8 cellular contexts compared by ENCODE assay signal in the genomic region with DNA sequence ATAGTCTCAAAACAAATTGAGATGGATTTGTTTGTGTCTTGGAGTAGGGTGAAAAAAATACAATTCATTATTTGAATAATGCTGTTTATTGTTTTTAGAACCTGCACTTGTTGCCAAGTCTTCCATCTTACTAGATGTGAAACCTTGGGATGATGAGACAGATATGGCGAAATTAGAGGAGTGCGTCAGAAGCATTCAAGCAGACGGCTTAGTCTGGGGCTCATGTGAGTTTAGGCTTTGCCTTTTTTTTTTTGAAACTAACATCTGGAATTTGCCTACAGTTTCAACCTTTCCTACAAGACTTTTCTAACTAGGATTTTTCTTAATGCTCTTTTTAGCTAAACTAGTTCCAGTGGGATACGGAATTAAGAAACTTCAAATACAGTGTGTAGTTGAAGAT. TPM values are rescaled to one million over a fixed set of nuclear protein-coding genes. Genes with fewer than 3 reads are reported as not detected.
DNase-seq lines count a peak whose midpoint lies in the region; ATAC-seq and TF ChIP-seq lines count a peak whose summit lies in the region.
"Not testable (repeated sequence)": the region's sequence is repeated elsewhere in the genome, so short reads cannot be mapped to it uniquely, and the experiment has no call there.

No MANE protein-coding gene starts in this region.

- peak overlapping the region; percentile 38 for H3K4me3 Mint-ChIP-seq in CD4-positive, alpha-beta T cell
- peak overlapping the region; percentile 96 for H3K4me3 Mint-ChIP-seq in activated CD4-positive, alpha-beta memory T cell treated with anti-CD3 and anti-CD28 coated beads for 36 hours
- H3K4me3 Mint-ChIP-seq in activated naive CD4-positive, alpha-beta T cell treated with anti-CD3 and anti-CD28 coated beads, Interleukin-2, amount 50 U/mL, for 24 hours: peak overlapping the region; percentile 99

- H3K27ac Mint-ChIP-seq in CD4-positive, alpha-beta T cell: peak overlapping the region; percentile 31
- H3K27ac Mint-ChIP-seq in activated CD4-positive, alpha-beta memory T cell treated with anti-CD3 and anti-CD28 coated beads for 36 hours: peak overlapping the region; percentile 69
- H3K27ac Mint-ChIP-seq in activated naive CD4-positive, alpha-beta T cell treated with anti-CD3 and anti-CD28 coated beads, Interleukin-2, amount 50 U/mL, for 24 hours: peak overlapping the region; percentile 48

- H3K36me3 ChIP-seq in HUES64 (ENCODE audit: insufficient read depth, low read length): peaks cover 53% of the 10 kb centered on the region
- H3K36me3 ChIP-seq in RWPE2 (ENCODE audit: low read depth): peaks cover 52% of the 10 kb centered on the region
- not testable (repeated sequence) for H3K36me3 ChIP-seq in hepatocyte (replicated peaks; ENCODE audit: insufficient read depth, low read depth)
- H3K36me3 ChIP-seq in skeletal muscle satellite cell (ENCODE audit: insufficient read depth, low read length): peaks cover 35% of the 10 kb centered on the region

- H3K79me2 ChIP-seq in hepatocyte: peaks cover 42% of the 10 kb centered on the region

- H3K27me3 ChIP-seq in CD4-positive, alpha-beta T cell (ENCODE audit: control insufficient read depth, insufficient read depth, low read length); HUES64 (ENCODE audit: insufficient read depth, low read length); RWPE2 (ENCODE audit: insufficient read depth, poor library complexity, severe bottlenecking); hepatocyte; skeletal muscle satellite cell (ENCODE audit: control insufficient read depth, insufficient read depth, low read length): not testable (repeated sequence)

- H3K36me3 Mint-ChIP-seq in CD4-positive, alpha-beta T cell (ENCODE audit: low read depth): peaks cover 72% of the 10 kb centered on the region
- H3K36me3 Mint-ChIP-seq in activated CD4-positive, alpha-beta memory T cell treated with anti-CD3 and anti-CD28 coated beads for 36 hours: peaks cover 54% of the 10 kb centered on the region
- peaks cover 43% of the 10 kb centered on the region for H3K36me3 Mint-ChIP-seq in activated naive CD4-positive, alpha-beta T cell treated with anti-CD3 and anti-CD28 coated beads, Interleukin-2, amount 50 U/mL, for 24 hours

- POLR2A ChIA-PET in CD4-positive, alpha-beta T cell (lab: Charles Lee): interaction anchor here (1.2 kb wide), 1 partner anchor 76 kb away, joined by 5 read pairs; the partner anchor contains the start of gene INO80D
- POLR2A ChIA-PET in activated CD4-positive, alpha-beta memory T cell treated with anti-CD3 and anti-CD28 coated beads for 36 hours (lab: Charles Lee): not testable (repeated sequence)

- H3K9ac ChIP-seq in HUES64 (ENCODE audit: low read depth, low read length); skeletal muscle satellite cell (ENCODE audit: low read depth, low read length): not testable (repeated sequence)

- TF ChIP-seq CTCF in CD4-positive, alpha-beta T cell (IDR thresholded peaks at IDR 0.05); RWPE2 (IDR thresholded peaks at IDR 0.05; ENCODE audit: poor library complexity, severe bottlenecking); cardiac fibroblast (IDR thresholded peaks at IDR 0.05; ENCODE audit: low read depth, low read length); hepatocyte (IDR thresholded peaks at IDR 0.05; ENCODE audit: poor library complexity): not testable (repeated sequence)

- H3K9me3 ChIP-seq in CD4-positive, alpha-beta T cell (ENCODE audit: control insufficient read depth, low read length); HUES64 (ENCODE audit: insufficient read depth, low read depth, low read length); RWPE2 (ENCODE audit: severe bottlenecking); hepatocyte (ENCODE audit: low read depth); skeletal muscle satellite cell (replicated peaks; ENCODE audit: low read length): not testable (repeated sequence)

- H3K27me3 Mint-ChIP-seq in CD4-positive, alpha-beta T cell; activated CD4-positive, alpha-beta memory T cell treated with anti-CD3 and anti-CD28 coated beads for 36 hours; activated naive CD4-positive, alpha-beta T cell treated with anti-CD3 and anti-CD28 coated beads, Interleukin-2, amount 50 U/mL, for 24 hours: not testable (repeated sequence)

- H2AFZ ChIP-seq in hepatocyte: not testable (repeated sequence)

- CTCF ChIA-PET in CD4-positive, alpha-beta T cell (lab: Charles Lee): interaction anchor here (1.3 to 1.8 kb wide), 2 partner anchors 17 to 1463 kb away, joined by 3 to 4 read pairs; partner anchors contain the start of gene METTL21A
- CTCF ChIA-PET in activated CD4-positive, alpha-beta memory T cell treated with anti-CD3 and anti-CD28 coated beads for 36 hours (lab: Charles Lee): not testable (repeated sequence)

- 96% methylated on average over 3 of the region's 4 CpGs for WGBS in HUES64
- 90% methylated on average over 4 of the region's 4 CpGs for WGBS in hepatocyte (ENCODE audit: low lambda C conversion rate, missing lambda C conversion rate)

- not testable (repeated sequence) for H3K9me2 ChIP-seq in hepatocyte (replicated peaks; ENCODE audit: insufficient read depth)

- peak overlapping the region; percentile 77; the same call in 1 of the 2 replicates for H3K4me3 ChIP-seq in HUES64 (ENCODE audit: low read length)
- H3K4me3 ChIP-seq in RWPE2 (ENCODE audit: severe bottlenecking); cardiac fibroblast (replicated peaks in 1 of 2; ENCODE audit: low read depth in 2 of 2, low read length in 2 of 2); hepatocyte; skeletal muscle satellite cell (ENCODE audit: low read length): not testable (repeated sequence)

- not testable (repeated sequence) for H3K27ac ChIP-seq in CD4-positive, alpha-beta T cell (ENCODE audit: low read depth, low read length); HUES64 (ENCODE audit: low read depth, low read length); hepatocyte
- H3K27ac ChIP-seq in RWPE2 (ENCODE audit: poor library complexity, severe bottlenecking): peak overlapping the region; percentile 77

- not testable (repeated sequence) for DNase-seq in CD4-positive, alpha-beta T cell; RWPE2 (ENCODE audit: low spot score); activated CD4-positive, alpha-beta memory T cell treated with anti-CD3 and anti-CD28 coated beads for 36 hours; hepatocyte (ENCODE audit: low spot score)
- DNase-seq in cardiac fibroblast (ENCODE audit: low read depth in 2 of 2): peak; percentile 8 to 39

- peak overlapping the region; percentile 24 for H3K4me2 ChIP-seq in hepatocyte
- peak overlapping the region; percentile 4 for H3K4me2 ChIP-seq in skeletal muscle satellite cell (ENCODE audit: low read length)

- H3K4me1 Mint-ChIP-seq in CD4-positive, alpha-beta T cell (ENCODE audit: low read depth): peaks cover 62% of the 10 kb centered on the region
- H3K4me1 Mint-ChIP-seq in activated CD4-positive, alpha-beta memory T cell treated with anti-CD3 and anti-CD28 coated beads for 36 hours (ENCODE audit: low read depth): peaks cover 44% of the 10 kb centered on the region
- peaks cover 41% of the 10 kb centered on the region for H3K4me1 Mint-ChIP-seq in activated naive CD4-positive, alpha-beta T cell treated with anti-CD3 and anti-CD28 coated beads, Interleukin-2, amount 50 U/mL, for 24 hours

- H3K9me3 Mint-ChIP-seq in CD4-positive, alpha-beta T cell; activated CD4-positive, alpha-beta memory T cell treated with anti-CD3 and anti-CD28 coated beads for 36 hours; activated naive CD4-positive, alpha-beta T cell treated with anti-CD3 and anti-CD28 coated beads, Interleukin-2, amount 50 U/mL, for 24 hours: not testable (repeated sequence)

- H3K4me1 ChIP-seq in HUES64 (ENCODE audit: insufficient read depth, low read length): peaks cover 11% of the 10 kb centered on the region; the same call in 1 of the 2 replicates
- peaks cover 10% of the 10 kb centered on the region for H3K4me1 ChIP-seq in RWPE2 (ENCODE audit: insufficient read depth, poor library complexity, severe bottlenecking)
- H3K4me1 ChIP-seq in hepatocyte (ENCODE audit: insufficient read depth): not testable (repeated sequence)
- peaks cover 26% of the 10 kb centered on the region for H3K4me1 ChIP-seq in skeletal muscle satellite cell (ENCODE audit: control insufficient read depth, insufficient read depth, low read length)

- H4K20me1 ChIP-seq in hepatocyte (ENCODE audit: insufficient read depth, poor library complexity, severe bottlenecking): not testable (repeated sequence)

- intact Hi-C loops in CD4-positive, alpha-beta T cell (cut with DNase I, micrococcal nuclease): loop anchor here (5.0 to 10.0 kb wide), 6 partner anchors 115 to 1552 kb away; partner anchors contain the start of genes CCNYL1 (in 1 of the 2), CREB1 (in 1 of the 2), FASTKD2 (in 1 of the 2) and MDH1B (in 1 of the 2)
- intact Hi-C loops in activated CD4-positive, alpha-beta memory T cell treated with anti-CD3 and anti-CD28 coated beads for 36 hours (cut with micrococcal nuclease): loop anchor here (5.0 to 10.0 kb wide), 2 partner anchors 280 to 392 kb away; partner anchors contain the start of gene ADAM23

- not testable (repeated sequence) for ATAC-seq in CD4-positive, alpha-beta T cell (ENCODE audit: poor library complexity); RWPE2 (ENCODE audit: low read depth)

RNA-seq across cellular contexts. Expression of gene EEF1B2, which starts 2.7 kb away (rescaled TPM):
- total RNA-seq in CD4-positive, alpha-beta T cell: 1,000 to 10,000 TPM; 1,109 to 1,132 TPM
- 855 TPM for polyA plus RNA-seq in HUES64 (2013, experiment 1 of 2)
- polyA plus RNA-seq in HUES64 (2013, experiment 2 of 2): 838 TPM
- 1,000 to 10,000 TPM; 1,180 to 1,194 TPM for total RNA-seq in activated CD4-positive, alpha-beta memory T cell treated with anti-CD3 and anti-CD28 coated beads for 36 hours
- total RNA-seq in hepatocyte: 455 and 503 TPM in 2 replicates
- 284 and 305 TPM in 2 replicates for polyA plus RNA-seq in hepatocyte
- total RNA-seq in skeletal muscle satellite cell (2012; rRNA removed): 658 and 833 TPM in 2 replicates

RNA-seq across cellular contexts. Expression of gene NDUFS1, which starts 3.1 kb away (rescaled TPM):
- total RNA-seq in CD4-positive, alpha-beta T cell: 10 to 100 TPM; 33.4 to 34.3 TPM
- polyA plus RNA-seq in HUES64 (2013, experiment 1 of 2): 59.8 TPM
- polyA plus RNA-seq in HUES64 (2013, experiment 2 of 2): 59.5 TPM
- 10 to 100 TPM; 79.2 to 80.8 TPM for total RNA-seq in activated CD4-positive, alpha-beta memory T cell treated with anti-CD3 and anti-CD28 coated beads for 36 hours
- 92.7 and 121 TPM in 2 replicates for total RNA-seq in hepatocyte
- 43.1 and 46.5 TPM in 2 replicates for polyA plus RNA-seq in hepatocyte
- total RNA-seq in skeletal muscle satellite cell (2012; rRNA removed): 91.3 and 121 TPM in 2 replicates

Comparison
In these comparisons a context has a peak if more than half of its experiments do, and no peak if none do; other contexts are left out.
1. H3K4me3 Mint-ChIP-seq: peak in every context shown above with its lines; median percentile 99 in activated naive CD4-positive, alpha-beta T cell treated with anti-CD3 and anti-CD28 coated beads, Interleukin-2, amount 50 U/mL, for 24 hours; 96 in activated CD4-positive, alpha-beta memory T cell treated with anti-CD3 and anti-CD28 coated beads for 36 hours; 38 in CD4-positive, alpha-beta T cell.